24 cellular contexts compared by ENCODE assay signal in the genomic region with DNA sequence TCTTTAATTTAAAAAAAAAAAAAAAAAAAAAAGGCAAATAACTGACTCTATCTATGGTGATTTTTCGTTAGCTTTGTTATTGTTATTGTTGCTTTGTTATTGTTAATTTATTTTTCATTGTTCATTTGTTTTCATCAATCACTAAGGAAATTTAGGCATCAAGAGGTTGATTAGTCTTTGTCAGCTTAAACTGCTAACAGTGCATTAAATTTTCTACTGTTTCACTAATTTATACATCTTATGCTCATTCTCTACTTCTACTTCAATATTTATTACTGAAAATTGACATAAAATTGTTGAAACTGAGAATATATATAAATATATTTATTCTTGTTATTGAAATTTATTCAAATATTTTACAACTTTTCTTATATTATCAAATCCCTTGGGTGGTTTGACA.
"Had no signal": no experiment of that assay in that cellular context is flagged by ENCODE, and none has a peak within 500 bp of the region (broad histone marks: within the 10 kb centered on the region; RNA-seq: fewer than 3 reads in every experiment).

No MANE protein-coding gene starts in this region.

- H3K27ac Mint-ChIP-seq: dendritic cell treated with granulocyte-macrophage colony-stimulating factor and Interleukin-4, amounts not matched to agents 40 ng/mL and 50 ng/mL, for 4 days; endodermal cell; memory B cell; natural killer cell; stimulated activated memory B cell treated with anti-CD40 and anti-IgM and Interleukin-4, amounts not matched to agents 10 μg/mL and 1 μg/mL and 100 μg/mL, for 72 hours; type B pancreatic cell had no signal

- DNase-seq: colonic mucosa; effector CD8-positive, alpha-beta T cell; endodermal cell; glutamatergic neuron; natural killer cell; sigmoid colon; spleen; stimulated activated CD4-positive, alpha-beta T cell treated with anti-CD3 and anti-CD28 coated beads, Interleukin-4, amount 100 ng/mL, for 4 hours; stimulated activated naive CD8-positive, alpha-beta T cell treated with anti-CD3 and anti-CD28 coated beads, Interleukin-15, Interleukin-2, amounts not matched to agents 100 U/mL and 50 U/mL, for 24 hours; substantia nigra; testis; tibial artery had no signal

- H2AFZ ChIP-seq: parathyroid adenoma had no signal

- H3K36me3 ChIP-seq: colonic mucosa had no signal

- H3K27me3 ChIP-seq: colonic mucosa, esophagus muscularis mucosa, foreskin keratinocyte, sigmoid colon, spleen, testis, tibial artery had no signal

- H3K9ac ChIP-seq: parathyroid adenoma had no signal

- H3K4me1 ChIP-seq: colonic mucosa, esophagus muscularis mucosa, foreskin keratinocyte, spleen, testis, tibial artery had no signal

- H3K4me1 Mint-ChIP-seq: memory B cell; stimulated activated memory B cell treated with anti-CD40 and anti-IgM and Interleukin-4, amounts not matched to agents 10 μg/mL and 1 μg/mL and 100 μg/mL, for 72 hours had no signal

- H3K9me3 Mint-ChIP-seq: dendritic cell treated with granulocyte-macrophage colony-stimulating factor and Interleukin-4, amounts not matched to agents 40 ng/mL and 50 ng/mL, for 4 days; endodermal cell; memory B cell; natural killer cell; stimulated activated memory B cell treated with anti-CD40 and anti-IgM and Interleukin-4, amounts not matched to agents 10 μg/mL and 1 μg/mL and 100 μg/mL, for 72 hours; type B pancreatic cell had no signal

- H3K27ac ChIP-seq: colonic mucosa, esophagus muscularis mucosa, foreskin keratinocyte, parathyroid adenoma, sigmoid colon, spleen, testis, tibial artery had no signal

- H3K4me3 Mint-ChIP-seq: dendritic cell treated with granulocyte-macrophage colony-stimulating factor and Interleukin-4, amounts not matched to agents 40 ng/mL and 50 ng/mL, for 4 days; endodermal cell; memory B cell; natural killer cell; stimulated activated memory B cell treated with anti-CD40 and anti-IgM and Interleukin-4, amounts not matched to agents 10 μg/mL and 1 μg/mL and 100 μg/mL, for 72 hours; type B pancreatic cell had no signal

- FAIRE-seq: endothelial cell of umbilical vein, keratinocyte had no signal

- H3K9me3 ChIP-seq: colonic mucosa, esophagus muscularis mucosa, sigmoid colon, spleen, testis, tibial artery had no signal

- H3K27me3 Mint-ChIP-seq: dendritic cell treated with granulocyte-macrophage colony-stimulating factor and Interleukin-4, amounts not matched to agents 40 ng/mL and 50 ng/mL, for 4 days; memory B cell; progenitor cell of endocrine pancreas; stimulated activated memory B cell treated with anti-CD40 and anti-IgM and Interleukin-4, amounts not matched to agents 10 μg/mL and 1 μg/mL and 100 μg/mL, for 72 hours; type B pancreatic cell had no signal

- ATAC-seq: left lobe of liver; natural killer cell; stimulated activated memory B cell treated with anti-CD40 and anti-IgM and Interleukin-4, amounts not matched to agents 10 μg/mL and 1 μg/mL and 100 μg/mL, for 72 hours; stimulated activated naive CD8-positive, alpha-beta T cell treated with anti-CD3 and anti-CD28 coated beads, Interleukin-15, Interleukin-2, amounts not matched to agents 100 U/mL and 50 U/mL, for 24 hours had no signal

- H3K4me3 ChIP-seq: colonic mucosa, esophagus muscularis mucosa, lung, sigmoid colon, spleen, testis, tibial artery had no signal
